In the genomic region with DNA sequence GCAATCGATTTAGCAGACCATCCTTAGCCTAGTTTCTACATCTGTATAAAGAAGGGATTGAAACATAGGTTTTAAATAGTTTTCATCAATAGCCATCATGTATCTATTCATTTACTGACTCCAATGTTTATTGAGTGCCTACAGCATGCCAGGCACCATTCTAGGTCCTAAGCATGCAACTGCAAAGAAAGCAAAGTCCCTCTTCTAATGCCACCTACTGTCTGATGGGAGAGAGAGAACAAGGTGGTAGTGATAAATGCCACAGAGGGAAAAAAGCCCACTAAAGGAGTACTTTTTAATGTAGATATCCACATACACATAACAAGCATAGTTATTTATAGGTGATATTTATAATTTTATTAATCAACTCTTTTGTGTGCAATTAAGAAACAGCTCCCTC, we compare ENCODE assay signal across 21 cellular contexts.
"Had no signal": no experiment of that assay in that cellular context is flagged by ENCODE, and none has a peak within 500 bp of the region (broad histone marks: within the 10 kb centered on the region; RNA-seq: fewer than 3 reads in every experiment).

No MANE protein-coding gene starts in this region.

- H3K4me1 ChIP-seq: ascending aorta, breast epithelium, left lung, right atrium auricular region, suprapubic skin had no signal

- H3K4me1 Mint-ChIP-seq: activated CD4-positive, alpha-beta T cell treated with anti-CD3 and anti-CD28 coated beads for 36 hours; activated CD8-positive, alpha-beta memory T cell treated with anti-CD3 and anti-CD28 coated beads, Interleukin-2, amount 10 ng/mL, durations not matched to agents 7 days and 5 days; activated naive CD4-positive, alpha-beta T cell treated with anti-CD3 and anti-CD28 coated beads, Interleukin-2, amount 10 ng/mL, durations not matched to agents 7 days and 5 days; nephron had no signal

- H3K27me3 ChIP-seq: ascending aorta, breast epithelium, left lung, right atrium auricular region, suprapubic skin had no signal

- H3K9me3 ChIP-seq: ascending aorta, breast epithelium, left lung, right atrium auricular region, suprapubic skin had no signal

- H3K4me3 ChIP-seq: ascending aorta, breast epithelium, left lung, right atrium auricular region, smooth muscle cell, suprapubic skin had no signal

- H3K4me3 Mint-ChIP-seq: activated CD4-positive, alpha-beta memory T cell treated with anti-CD3 and anti-CD28 coated beads for 36 hours; activated CD4-positive, alpha-beta T cell treated with anti-CD3 and anti-CD28 coated beads for 36 hours; activated CD8-positive, alpha-beta memory T cell treated with anti-CD3 and anti-CD28 coated beads, Interleukin-2, amount 10 ng/mL, durations not matched to agents 7 days and 5 days; activated naive CD4-positive, alpha-beta T cell treated with anti-CD3 and anti-CD28 coated beads, Interleukin-2, amount 10 ng/mL, durations not matched to agents 7 days and 5 days; effector memory CD8-positive, alpha-beta T cell; nephron; stimulated activated naive CD8-positive, alpha-beta T cell treated with anti-CD3 and anti-CD28 coated beads, Interleukin-15, Interleukin-2, amounts not matched to agents 100 ng/mL and 50 ng/mL, for 24 hours had no signal

- H3K36me3 Mint-ChIP-seq: activated CD4-positive, alpha-beta memory T cell treated with anti-CD3 and anti-CD28 coated beads for 36 hours; activated CD8-positive, alpha-beta memory T cell treated with anti-CD3 and anti-CD28 coated beads, Interleukin-2, amount 10 ng/mL, durations not matched to agents 7 days and 5 days; activated naive CD4-positive, alpha-beta T cell treated with anti-CD3 and anti-CD28 coated beads, Interleukin-2, amount 10 ng/mL, durations not matched to agents 7 days and 5 days had no signal

- H3K4me2 ChIP-seq: smooth muscle cell had no signal

- ATAC-seq: activated CD4-positive, alpha-beta T cell treated with anti-CD3 and anti-CD28 coated beads for 36 hours; activated CD8-positive, alpha-beta memory T cell treated with anti-CD3 and anti-CD28 coated beads, Interleukin-2, amount 10 ng/mL, durations not matched to agents 7 days and 5 days; effector memory CD8-positive, alpha-beta T cell; left lung had no signal

- H3K36me3 ChIP-seq: ascending aorta, breast epithelium, left lung, right atrium auricular region, suprapubic skin, WERI-Rb-1 had no signal

- DNase-seq: activated CD4-positive, alpha-beta memory T cell treated with anti-CD3 and anti-CD28 coated beads for 36 hours; activated CD4-positive, alpha-beta T cell treated with anti-CD3 and anti-CD28 coated beads for 36 hours; activated CD8-positive, alpha-beta memory T cell treated with anti-CD3 and anti-CD28 coated beads, Interleukin-2, amount 10 ng/mL, durations not matched to agents 7 days and 5 days; activated naive CD4-positive, alpha-beta T cell treated with anti-CD3 and anti-CD28 coated beads, Interleukin-2, amount 10 ng/mL, durations not matched to agents 7 days and 5 days; activated T-cell treated with anti-CD3 and anti-CD28 coated beads, Interleukin-2, amount 50 U/mL, for 1 hour; dermis blood vessel endothelial cell; effector memory CD8-positive, alpha-beta T cell; left lung; nucleus accumbens; stimulated activated CD4-positive, alpha-beta T cell treated with anti-CD3 and anti-CD28 coated beads, Interleukin-4, amount 100 ng/mL, for 4 hours; stimulated activated CD8-positive, alpha-beta memory T cell treated with anti-CD3 and anti-CD28 coated beads, Interleukin-4, amount 100 ng/mL, for 48 hours; trophoblast cell; WERI-Rb-1 had no signal

- H3K27ac ChIP-seq: ascending aorta, breast epithelium, left lung, right atrium auricular region, suprapubic skin, WERI-Rb-1 had no signal

- H3K27ac Mint-ChIP-seq: activated CD4-positive, alpha-beta memory T cell treated with anti-CD3 and anti-CD28 coated beads for 36 hours; activated CD4-positive, alpha-beta T cell treated with anti-CD3 and anti-CD28 coated beads for 36 hours; activated CD8-positive, alpha-beta memory T cell treated with anti-CD3 and anti-CD28 coated beads, Interleukin-2, amount 10 ng/mL, durations not matched to agents 7 days and 5 days; activated naive CD4-positive, alpha-beta T cell treated with anti-CD3 and anti-CD28 coated beads, Interleukin-2, amount 10 ng/mL, durations not matched to agents 7 days and 5 days; activated T-helper 2 cell treated with anti-CD3 and anti-CD28 coated beads, Interferon-gamma antibody, Interleukin-2, Interleukin-4, amounts not matched to agents 10 μg/mL and 5 μg/mL and 100 μg/mL, durations not matched to agents 14 hours and 24 hours and 36 hours; effector memory CD8-positive, alpha-beta T cell; nephron; stimulated activated naive CD8-positive, alpha-beta T cell treated with anti-CD3 and anti-CD28 coated beads, Interleukin-15, Interleukin-2, amounts not matched to agents 100 ng/mL and 50 ng/mL, for 24 hours had no signal

- H3K27me3 Mint-ChIP-seq: activated CD4-positive, alpha-beta memory T cell treated with anti-CD3 and anti-CD28 coated beads for 36 hours; activated CD8-positive, alpha-beta memory T cell treated with anti-CD3 and anti-CD28 coated beads, Interleukin-2, amount 10 ng/mL, durations not matched to agents 7 days and 5 days; activated naive CD4-positive, alpha-beta T cell treated with anti-CD3 and anti-CD28 coated beads, Interleukin-2, amount 10 ng/mL, durations not matched to agents 7 days and 5 days; effector memory CD8-positive, alpha-beta T cell had no signal

- H3K9me3 Mint-ChIP-seq: activated CD4-positive, alpha-beta memory T cell treated with anti-CD3 and anti-CD28 coated beads for 36 hours; activated naive CD4-positive, alpha-beta T cell treated with anti-CD3 and anti-CD28 coated beads, Interleukin-2, amount 10 ng/mL, durations not matched to agents 7 days and 5 days; activated T-helper 2 cell treated with anti-CD3 and anti-CD28 coated beads, Interferon-gamma antibody, Interleukin-2, Interleukin-4, amounts not matched to agents 10 μg/mL and 5 μg/mL and 100 μg/mL, durations not matched to agents 14 hours and 24 hours and 36 hours; nephron had no signal
